In the genomic region with DNA sequence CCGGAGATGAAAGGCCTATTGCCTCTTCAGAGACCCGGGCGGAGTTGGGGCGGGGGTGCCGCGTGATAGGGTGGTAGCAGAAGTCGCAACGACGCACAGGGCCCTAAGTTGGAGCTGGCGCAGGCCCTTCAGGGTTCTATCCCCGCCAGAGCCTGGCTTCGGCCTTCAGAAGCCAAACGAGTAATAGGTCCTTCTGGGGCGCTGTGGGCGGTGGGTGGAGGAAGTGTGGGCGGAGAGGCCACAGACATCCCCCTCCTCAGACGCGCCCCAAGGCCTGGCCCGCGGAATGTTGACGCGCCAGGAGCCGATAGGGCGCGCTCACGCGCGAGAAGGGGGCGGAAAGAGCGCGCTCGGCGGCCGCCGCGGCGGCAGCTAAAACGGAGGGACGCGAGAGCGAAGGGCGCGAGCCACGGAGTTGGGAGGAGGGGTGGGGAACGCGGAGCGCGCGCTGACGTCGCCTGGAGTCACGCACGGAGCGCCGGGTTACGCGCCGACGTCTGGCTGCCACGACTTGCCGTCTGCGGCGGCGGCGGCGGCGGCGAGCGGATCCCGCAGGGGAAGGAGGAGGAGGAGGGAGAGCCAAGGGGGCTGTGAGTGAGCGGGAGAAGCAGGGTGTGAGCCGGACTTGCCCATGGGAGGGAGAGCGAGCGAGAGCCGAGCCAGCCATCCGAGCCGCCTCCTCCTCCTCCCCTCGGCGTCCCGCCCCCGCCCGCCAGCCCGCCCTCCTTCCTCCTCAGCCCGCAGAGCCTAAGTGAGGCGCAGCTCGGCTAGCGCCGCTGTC, we compare ENCODE assay signal across 1 cellular context.
A peak's percentile ranks its signal among the peaks of the same experiment; 100 is the strongest.
TF ChIP-seq lines count a peak whose summit lies in the region.

No MANE protein-coding gene starts in this region.

TF ChIP-seq in HEK293, 187 proteins besides CTCF, POLR2A, EP300 and RAD21 (continued from another document and continues in another):
- TF ChIP-seq, protein P1, sequence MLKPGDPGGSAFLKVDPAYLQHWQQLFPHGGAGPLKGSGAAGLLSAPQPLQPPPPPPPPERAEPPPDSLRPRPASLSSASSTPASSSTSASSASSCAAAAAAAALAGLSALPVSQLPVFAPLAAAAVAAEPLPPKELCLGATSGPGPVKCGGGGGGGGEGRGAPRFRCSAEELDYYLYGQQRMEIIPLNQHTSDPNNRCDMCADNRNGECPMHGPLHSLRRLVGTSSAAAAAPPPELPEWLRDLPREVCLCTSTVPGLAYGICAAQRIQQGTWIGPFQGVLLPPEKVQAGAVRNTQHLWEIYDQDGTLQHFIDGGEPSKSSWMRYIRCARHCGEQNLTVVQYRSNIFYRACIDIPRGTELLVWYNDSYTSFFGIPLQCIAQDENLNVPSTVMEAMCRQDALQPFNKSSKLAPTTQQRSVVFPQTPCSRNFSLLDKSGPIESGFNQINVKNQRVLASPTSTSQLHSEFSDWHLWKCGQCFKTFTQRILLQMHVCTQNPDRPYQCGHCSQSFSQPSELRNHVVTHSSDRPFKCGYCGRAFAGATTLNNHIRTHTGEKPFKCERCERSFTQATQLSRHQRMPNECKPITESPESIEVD (tag by site-specific recombination; IDR thresholded peaks at IDR 0.05) = no peak
- TF ChIP-seq MYNN (tag by site-specific recombination; IDR thresholded peaks at IDR 0.05; ENCODE audit: borderline replicate concordance) = no peak
- TF ChIP-seq YY2 (tag by site-specific recombination; IDR thresholded peaks at IDR 0.05) = 0 out of 2 replicates have a peak, but pooled peaks have one; percentile 51
- TF ChIP-seq HOXD13 (CRISPR knock-in tag; IDR thresholded peaks at IDR 0.05; ENCODE audit: borderline replicate concordance) = no peak
- TF ChIP-seq SETDB1 (IDR thresholded peaks at IDR 0.05; ENCODE audit: insufficient read length, low read length) = no peak
- 0 out of 2 replicates have a peak, but pooled peaks have one; percentile 4 for TF ChIP-seq ZNF623 (tag by site-specific recombination; IDR thresholded peaks at IDR 0.05)
- TF ChIP-seq, protein P2, sequence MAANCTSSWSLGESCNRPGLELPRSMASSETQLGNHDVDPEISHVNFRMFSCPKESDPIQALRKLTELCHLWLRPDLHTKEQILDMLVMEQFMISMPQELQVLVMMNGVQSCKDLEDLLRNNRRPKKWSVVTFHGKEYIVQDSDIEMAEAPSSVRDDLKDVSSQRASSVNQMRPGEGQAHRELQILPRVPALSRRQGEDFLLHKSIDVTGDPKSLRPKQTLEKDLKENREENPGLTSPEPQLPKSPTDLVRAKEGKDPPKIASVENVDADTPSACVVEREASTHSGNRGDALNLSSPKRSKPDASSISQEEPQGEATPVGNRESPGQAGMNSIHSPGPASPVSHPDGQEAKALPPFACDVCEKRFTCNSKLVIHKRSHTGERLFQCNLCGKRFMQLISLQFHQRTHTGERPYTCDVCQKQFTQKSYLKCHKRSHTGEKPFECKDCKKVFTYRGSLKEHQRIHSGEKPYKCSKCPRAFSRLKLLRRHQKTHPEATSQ (tag by site-specific recombination; IDR thresholded peaks at IDR 0.05) = no peak
- no peak; the same call in 1 of the 2 replicates for TF ChIP-seq ZNF791 (tag by site-specific recombination; IDR thresholded peaks at IDR 0.05)
- TF ChIP-seq, protein P3, sequence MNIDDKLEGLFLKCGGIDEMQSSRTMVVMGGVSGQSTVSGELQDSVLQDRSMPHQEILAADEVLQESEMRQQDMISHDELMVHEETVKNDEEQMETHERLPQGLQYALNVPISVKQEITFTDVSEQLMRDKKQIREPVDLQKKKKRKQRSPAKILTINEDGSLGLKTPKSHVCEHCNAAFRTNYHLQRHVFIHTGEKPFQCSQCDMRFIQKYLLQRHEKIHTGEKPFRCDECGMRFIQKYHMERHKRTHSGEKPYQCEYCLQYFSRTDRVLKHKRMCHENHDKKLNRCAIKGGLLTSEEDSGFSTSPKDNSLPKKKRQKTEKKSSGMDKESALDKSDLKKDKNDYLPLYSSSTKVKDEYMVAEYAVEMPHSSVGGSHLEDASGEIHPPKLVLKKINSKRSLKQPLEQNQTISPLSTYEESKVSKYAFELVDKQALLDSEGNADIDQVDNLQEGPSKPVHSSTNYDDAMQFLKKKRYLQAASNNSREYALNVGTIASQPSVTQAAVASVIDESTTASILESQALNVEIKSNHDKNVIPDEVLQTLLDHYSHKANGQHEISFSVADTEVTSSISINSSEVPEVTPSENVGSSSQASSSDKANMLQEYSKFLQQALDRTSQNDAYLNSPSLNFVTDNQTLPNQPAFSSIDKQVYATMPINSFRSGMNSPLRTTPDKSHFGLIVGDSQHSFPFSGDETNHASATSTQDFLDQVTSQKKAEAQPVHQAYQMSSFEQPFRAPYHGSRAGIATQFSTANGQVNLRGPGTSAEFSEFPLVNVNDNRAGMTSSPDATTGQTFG (tag by site-specific recombination; IDR thresholded peaks at IDR 0.05; ENCODE audit: borderline replicate concordance) = no peak
- TF ChIP-seq, protein P4, sequence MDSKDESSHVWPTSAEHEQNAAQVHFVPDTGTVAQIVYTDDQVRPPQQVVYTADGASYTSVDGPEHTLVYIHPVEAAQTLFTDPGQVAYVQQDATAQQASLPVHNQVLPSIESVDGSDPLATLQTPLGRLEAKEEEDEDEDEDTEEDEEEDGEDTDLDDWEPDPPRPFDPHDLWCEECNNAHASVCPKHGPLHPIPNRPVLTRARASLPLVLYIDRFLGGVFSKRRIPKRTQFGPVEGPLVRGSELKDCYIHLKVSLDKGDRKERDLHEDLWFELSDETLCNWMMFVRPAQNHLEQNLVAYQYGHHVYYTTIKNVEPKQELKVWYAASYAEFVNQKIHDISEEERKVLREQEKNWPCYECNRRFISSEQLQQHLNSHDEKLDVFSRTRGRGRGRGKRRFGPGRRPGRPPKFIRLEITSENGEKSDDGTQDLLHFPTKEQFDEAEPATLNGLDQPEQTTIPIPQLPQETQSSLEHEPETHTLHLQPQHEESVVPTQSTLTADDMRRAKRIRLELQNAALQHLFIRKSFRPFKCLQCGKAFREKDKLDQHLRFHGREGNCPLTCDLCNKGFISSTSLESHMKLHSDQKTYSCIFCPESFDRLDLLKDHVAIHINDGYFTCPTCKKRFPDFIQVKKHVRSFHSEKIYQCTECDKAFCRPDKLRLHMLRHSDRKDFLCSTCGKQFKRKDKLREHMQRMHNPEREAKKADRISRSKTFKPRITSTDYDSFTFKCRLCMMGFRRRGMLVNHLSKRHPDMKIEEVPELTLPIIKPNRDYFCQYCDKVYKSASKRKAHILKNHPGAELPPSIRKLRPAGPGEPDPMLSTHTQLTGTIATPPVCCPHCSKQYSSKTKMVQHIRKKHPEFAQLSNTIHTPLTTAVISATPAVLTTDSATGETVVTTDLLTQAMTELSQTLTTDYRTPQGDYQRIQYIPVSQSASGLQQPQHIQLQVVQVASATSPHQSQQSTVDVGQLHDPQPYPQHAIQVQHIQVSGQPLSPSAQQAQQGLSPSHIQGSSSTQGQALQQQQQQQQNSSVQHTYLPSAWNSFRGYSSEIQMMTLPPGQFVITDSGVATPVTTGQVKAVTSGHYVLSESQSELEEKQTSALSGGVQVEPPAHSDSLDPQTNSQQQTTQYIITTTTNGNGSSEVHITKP (tag by site-specific recombination; IDR thresholded peaks at IDR 0.05) = peak; percentile 84
- no peak for TF ChIP-seq ZNF221 (tag by site-specific recombination; IDR thresholded peaks at IDR 0.05; ENCODE audit: borderline replicate concordance)
- TF ChIP-seq, protein P5, sequence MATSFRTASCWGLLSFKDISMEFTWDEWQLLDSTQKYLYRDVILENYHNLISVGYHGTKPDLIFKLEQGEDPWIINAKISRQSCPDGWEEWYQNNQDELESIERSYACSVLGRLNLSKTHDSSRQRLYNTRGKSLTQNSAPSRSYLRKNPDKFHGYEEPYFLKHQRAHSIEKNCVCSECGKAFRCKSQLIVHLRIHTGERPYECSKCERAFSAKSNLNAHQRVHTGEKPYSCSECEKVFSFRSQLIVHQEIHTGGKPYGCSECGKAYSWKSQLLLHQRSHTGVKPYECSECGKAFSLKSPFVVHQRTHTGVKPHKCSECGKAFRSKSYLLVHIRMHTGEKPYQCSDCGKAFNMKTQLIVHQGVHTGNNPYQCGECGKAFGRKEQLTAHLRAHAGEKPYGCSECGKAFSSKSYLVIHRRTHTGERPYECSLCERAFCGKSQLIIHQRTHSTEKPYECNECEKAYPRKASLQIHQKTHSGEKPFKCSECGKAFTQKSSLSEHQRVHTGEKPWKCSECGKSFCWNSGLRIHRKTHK (tag by site-specific recombination; IDR thresholded peaks at IDR 0.05) = no peak
- no peak for TF ChIP-seq OSR2 (tag by site-specific recombination; IDR thresholded peaks at IDR 0.05)
- TF ChIP-seq, protein P6, sequence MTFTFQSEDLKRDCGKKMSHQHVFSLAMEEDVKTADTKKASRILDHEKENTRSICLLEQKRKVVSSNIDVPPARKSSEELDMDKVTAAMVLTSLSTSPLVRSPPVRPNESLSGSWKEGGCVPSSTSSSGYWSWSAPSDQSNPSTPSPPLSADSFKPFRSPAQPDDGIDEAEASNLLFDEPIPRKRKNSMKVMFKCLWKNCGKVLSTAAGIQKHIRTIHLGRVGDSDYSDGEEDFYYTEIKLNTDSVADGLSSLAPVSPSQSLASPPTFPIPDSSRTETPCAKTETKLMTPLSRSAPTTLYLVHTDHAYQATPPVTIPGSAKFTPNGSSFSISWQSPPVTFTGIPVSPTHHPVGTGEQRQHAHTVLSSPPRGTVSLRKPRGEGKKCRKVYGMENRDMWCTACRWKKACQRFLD (tag by site-specific recombination; IDR thresholded peaks at IDR 0.05) = no peak
- no peak for TF ChIP-seq ZNF239 (tag by site-specific recombination; IDR thresholded peaks at IDR 0.05)
- TF ChIP-seq, protein P7, sequence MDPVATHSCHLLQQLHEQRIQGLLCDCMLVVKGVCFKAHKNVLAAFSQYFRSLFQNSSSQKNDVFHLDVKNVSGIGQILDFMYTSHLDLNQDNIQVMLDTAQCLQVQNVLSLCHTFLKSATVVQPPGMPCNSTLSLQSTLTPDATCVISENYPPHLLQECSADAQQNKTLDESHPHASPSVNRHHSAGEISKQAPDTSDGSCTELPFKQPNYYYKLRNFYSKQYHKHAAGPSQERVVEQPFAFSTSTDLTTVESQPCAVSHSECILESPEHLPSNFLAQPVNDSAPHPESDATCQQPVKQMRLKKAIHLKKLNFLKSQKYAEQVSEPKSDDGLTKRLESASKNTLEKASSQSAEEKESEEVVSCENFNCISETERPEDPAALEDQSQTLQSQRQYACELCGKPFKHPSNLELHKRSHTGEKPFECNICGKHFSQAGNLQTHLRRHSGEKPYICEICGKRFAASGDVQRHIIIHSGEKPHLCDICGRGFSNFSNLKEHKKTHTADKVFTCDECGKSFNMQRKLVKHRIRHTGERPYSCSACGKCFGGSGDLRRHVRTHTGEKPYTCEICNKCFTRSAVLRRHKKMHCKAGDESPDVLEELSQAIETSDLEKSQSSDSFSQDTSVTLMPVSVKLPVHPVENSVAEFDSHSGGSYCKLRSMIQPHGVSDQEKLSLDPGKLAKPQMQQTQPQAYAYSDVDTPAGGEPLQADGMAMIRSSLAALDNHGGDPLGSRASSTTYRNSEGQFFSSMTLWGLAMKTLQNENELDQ (tag by site-specific recombination; IDR thresholded peaks at IDR 0.05; ENCODE audit: low read depth) = no peak
- no peak for TF ChIP-seq ZNF530 (tag by site-specific recombination; IDR thresholded peaks at IDR 0.05; ENCODE audit: low read depth)
- no peak for TF ChIP-seq ZNF544 (tag by site-specific recombination; IDR thresholded peaks at IDR 0.05)
- TF ChIP-seq, protein P8, sequence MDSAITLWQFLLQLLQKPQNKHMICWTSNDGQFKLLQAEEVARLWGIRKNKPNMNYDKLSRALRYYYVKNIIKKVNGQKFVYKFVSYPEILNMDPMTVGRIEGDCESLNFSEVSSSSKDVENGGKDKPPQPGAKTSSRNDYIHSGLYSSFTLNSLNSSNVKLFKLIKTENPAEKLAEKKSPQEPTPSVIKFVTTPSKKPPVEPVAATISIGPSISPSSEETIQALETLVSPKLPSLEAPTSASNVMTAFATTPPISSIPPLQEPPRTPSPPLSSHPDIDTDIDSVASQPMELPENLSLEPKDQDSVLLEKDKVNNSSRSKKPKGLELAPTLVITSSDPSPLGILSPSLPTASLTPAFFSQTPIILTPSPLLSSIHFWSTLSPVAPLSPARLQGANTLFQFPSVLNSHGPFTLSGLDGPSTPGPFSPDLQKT (IDR thresholded peaks at IDR 0.05; ENCODE audit: borderline replicate concordance, low read depth, low read length) = no peak
- TF ChIP-seq ZNF426 (tag by site-specific recombination; IDR thresholded peaks at IDR 0.05) = no peak
- TF ChIP-seq ZNF423 (tag by site-specific recombination; IDR thresholded peaks at IDR 0.05) = no peak
- TF ChIP-seq ZNF155 (tag by site-specific recombination; IDR thresholded peaks at IDR 0.05) = no peak
- TF ChIP-seq ZNF10 (tag by site-specific recombination; IDR thresholded peaks at IDR 0.05) = no peak
- no peak for TF ChIP-seq ZNF707 (tag by site-specific recombination; IDR thresholded peaks at IDR 0.05)
- TF ChIP-seq ZNF335 (tag by site-specific recombination; conservative IDR thresholded peaks at IDR 0.05) = peak; percentile 66
- TF ChIP-seq, protein P9, sequence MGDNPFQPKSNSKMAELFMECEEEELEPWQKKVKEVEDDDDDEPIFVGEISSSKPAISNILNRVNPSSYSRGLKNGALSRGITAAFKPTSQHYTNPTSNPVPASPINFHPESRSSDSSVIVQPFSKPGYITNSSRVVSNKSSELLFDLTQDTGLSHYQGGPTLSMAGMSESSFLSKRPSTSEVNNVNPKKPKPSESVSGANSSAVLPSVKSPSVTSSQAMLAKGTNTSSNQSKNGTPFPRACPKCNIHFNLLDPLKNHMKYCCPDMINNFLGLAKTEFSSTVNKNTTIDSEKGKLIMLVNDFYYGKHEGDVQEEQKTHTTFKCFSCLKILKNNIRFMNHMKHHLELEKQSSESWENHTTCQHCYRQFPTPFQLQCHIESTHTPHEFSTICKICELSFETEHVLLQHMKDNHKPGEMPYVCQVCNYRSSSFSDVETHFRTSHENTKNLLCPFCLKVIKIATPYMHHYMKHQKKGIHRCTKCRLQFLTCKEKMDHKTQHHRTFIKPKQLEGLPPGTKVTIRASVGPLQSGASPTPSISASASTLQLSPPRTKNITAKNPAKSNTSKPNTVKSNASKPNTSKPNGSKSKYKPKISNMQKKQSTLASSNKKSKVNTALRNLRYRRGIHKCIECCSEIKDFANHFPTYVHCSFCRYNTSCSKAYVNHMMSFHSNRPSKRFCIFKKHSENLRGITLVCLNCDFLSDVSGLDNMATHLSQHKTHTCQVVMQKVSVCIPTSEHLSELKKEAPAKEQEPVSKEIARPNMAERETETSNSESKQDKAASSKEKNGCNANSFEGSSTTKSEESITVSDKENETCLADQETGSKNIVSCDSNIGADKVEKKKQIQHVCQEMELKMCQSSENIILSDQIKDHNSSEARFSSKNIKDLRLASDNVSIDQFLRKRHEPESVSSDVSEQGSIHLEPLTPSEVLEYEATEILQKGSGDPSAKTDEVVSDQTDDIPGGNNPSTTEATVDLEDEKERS (tag by site-specific recombination; IDR thresholded peaks at IDR 0.05) = no peak
- peak; percentile 66 for TF ChIP-seq KLF8 (tag by site-specific recombination; IDR thresholded peaks at IDR 0.05)
- no peak for TF ChIP-seq ZNF654 (tag by site-specific recombination; IDR thresholded peaks at IDR 0.05; ENCODE audit: low read depth)
- TF ChIP-seq GFI1B (tag by site-specific recombination; IDR thresholded peaks at IDR 0.05) = no peak
- TF ChIP-seq ZNF776 (tag by site-specific recombination; IDR thresholded peaks at IDR 0.05; ENCODE audit: borderline replicate concordance) = no peak
- peak; percentile 41; the same call in 1 of the 2 replicates for TF ChIP-seq ZNF391 (tag by site-specific recombination; IDR thresholded peaks at IDR 0.05; ENCODE audit: borderline replicate concordance, low read depth)
- peak; percentile 83; the same call in 1 of the 2 replicates for TF ChIP-seq ZXDB (tag by site-specific recombination; IDR thresholded peaks at IDR 0.05)
- no peak for TF ChIP-seq REPIN1 (tag by site-specific recombination; IDR thresholded peaks at IDR 0.05; ENCODE audit: low read depth)
